ENCODE assay signal across 10 cellular contexts in the genomic region with DNA sequence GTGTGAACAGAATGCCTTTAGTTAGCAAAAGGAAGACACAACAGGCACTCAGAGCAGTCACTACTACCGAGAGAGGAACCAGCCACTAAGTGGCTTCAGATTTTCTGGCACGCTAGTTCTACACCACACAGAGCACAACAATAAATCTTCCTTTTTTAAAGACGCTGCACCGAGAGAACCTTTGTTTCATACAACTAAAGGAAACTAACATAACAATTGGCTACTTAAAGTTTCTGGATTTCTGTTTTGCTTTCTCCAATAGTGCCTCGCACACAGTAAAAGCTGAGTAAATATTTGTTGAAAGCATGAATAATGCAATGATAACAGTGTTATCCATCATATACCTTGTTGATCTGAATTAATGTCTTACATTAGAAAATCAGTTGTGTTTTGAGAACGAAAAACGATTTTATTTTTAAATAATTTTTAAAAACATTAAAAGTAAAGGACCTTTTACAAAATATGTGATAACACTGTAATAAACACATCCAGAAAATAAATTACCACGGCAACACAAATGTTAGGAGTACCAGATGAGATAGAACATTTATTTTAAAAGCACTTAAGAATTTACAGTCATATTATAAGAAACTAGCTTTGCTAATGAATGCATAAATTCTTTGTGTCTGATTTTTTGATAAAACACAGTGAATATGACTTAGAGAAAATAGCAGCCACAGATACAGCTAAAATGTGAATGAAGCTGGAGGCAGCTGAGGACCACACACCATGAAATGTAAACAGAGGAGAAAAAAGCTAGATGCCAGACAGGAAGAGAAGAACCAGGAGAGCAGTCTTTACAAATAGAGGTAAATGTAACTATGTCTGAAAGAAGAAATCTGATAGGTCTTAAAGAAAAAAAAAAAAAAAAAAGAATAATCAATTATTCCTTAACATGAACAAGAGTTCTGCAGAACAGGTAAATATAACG. TPM values are rescaled to one million over a fixed set of nuclear protein-coding genes. Genes with fewer than 3 reads are reported as not detected.
DNase-seq lines count a peak whose midpoint lies in the region; ATAC-seq and TF ChIP-seq lines count a peak whose summit lies in the region.
"Had no signal": no experiment of that assay in that cellular context is flagged by ENCODE, and none has a peak within 500 bp of the region (broad histone marks: within the 10 kb centered on the region; RNA-seq: fewer than 3 reads in every experiment).

No MANE protein-coding gene starts in this region.

- H4K20me1 ChIP-seq in osteoblast (ENCODE audit: insufficient read depth, low read length): no peaks in the 10 kb centered on the region

- H3K27me3 ChIP-seq in HAP-1 (ENCODE audit: low read depth) (no peaks in the 10 kb centered on the region), osteoblast (ENCODE audit: insufficient read depth, low read length) (no peaks in the 10 kb centered on the region)

- TF ChIP-seq CTCF in brain (conservative IDR thresholded peaks at IDR 0.05) (no peak), osteoblast (IDR thresholded peaks at IDR 0.05; ENCODE audit: extremely low read depth, low read depth, low read length) (no peak)

- H3K27ac ChIP-seq in osteoblast (ENCODE audit: low read depth, low read length): no peak overlapping the region

- peaks cover 54% of the 10 kb centered on the region for H3K36me3 Mint-ChIP-seq in brain

- H3K4me3 Mint-ChIP-seq in brain: peak overlapping the region in 4 of 5 experiments; percentile 3 to 66 (median 51)
- H3K4me3 Mint-ChIP-seq: activated naive CD8-positive, alpha-beta T cell treated with anti-CD3 and anti-CD28 coated beads, Interleukin-2, amount 50 U/mL, for 24 hours; T-helper 2 cell treated with Interferon-gamma antibody and Interleukin-4, amounts not matched to agents 5 μg/mL and 100 μg/mL, for 36 hours had no signal

- peak overlapping the region in 3 of 5 experiments; percentile 58 to 82 (median 67) for H3K27ac Mint-ChIP-seq in brain
- H3K27ac Mint-ChIP-seq: activated naive CD8-positive, alpha-beta T cell treated with anti-CD3 and anti-CD28 coated beads, Interleukin-2, amount 50 U/mL, for 24 hours; T-helper 2 cell treated with Interferon-gamma antibody and Interleukin-4, amounts not matched to agents 5 μg/mL and 100 μg/mL, for 36 hours had no signal

- peaks cover 2% of the 10 kb centered on the region for H3K79me2 ChIP-seq in osteoblast (ENCODE audit: insufficient read depth, low read length)

- H3K4me1 ChIP-seq in HAP-1 (peaks cover 23% of the 10 kb centered on the region), osteoblast (ENCODE audit: insufficient read depth, low read length) (peaks cover 7% of the 10 kb centered on the region)

- H3K36me3 ChIP-seq in HAP-1 (replicated peaks) (peaks cover 4% of the 10 kb centered on the region; the same call in 1 of the 2 replicates), osteoblast (ENCODE audit: insufficient read depth, low read length) (peaks cover 8% of the 10 kb centered on the region)

- ATAC-seq in GM18520 (IDR thresholded peaks at IDR 0.05; ENCODE audit: unreplicated experiment): no peak
- ATAC-seq in HG02870 (IDR thresholded peaks at IDR 0.05; ENCODE audit: unreplicated experiment): no peak
- ATAC-seq: activated naive CD8-positive, alpha-beta T cell treated with anti-CD3 and anti-CD28 coated beads, Interleukin-2, amount 50 U/mL, for 24 hours; K562 had no signal

- H3K4me3 ChIP-seq in HAP-1 (no peak overlapping the region), osteoblast (ENCODE audit: insufficient read depth, low read length) (no peak overlapping the region)
- H3K4me3 ChIP-seq: K562 had no signal

- in situ Hi-C loops in HAP-1 (cut with MboI; ENCODE audit: low sequenced_read_pairs): no loop called here

- H3K9me3 Mint-ChIP-seq in brain: peaks cover 0 to 3% (median 0%) of the 10 kb centered on the region in 5 experiments
- H3K9me3 Mint-ChIP-seq: activated naive CD8-positive, alpha-beta T cell treated with anti-CD3 and anti-CD28 coated beads, Interleukin-2, amount 50 U/mL, for 24 hours had no signal

- H2AFZ ChIP-seq in osteoblast (ENCODE audit: low read length): peak overlapping the region; percentile 28

- H3K9me3 ChIP-seq in HAP-1: no peaks in the 10 kb centered on the region
- no peaks in the 10 kb centered on the region for H3K9me3 ChIP-seq in osteoblast (ENCODE audit: low read depth, low read length)

- H3K27me3 Mint-ChIP-seq in brain: no peaks in the 10 kb centered on the region
- H3K27me3 Mint-ChIP-seq: activated naive CD8-positive, alpha-beta T cell treated with anti-CD3 and anti-CD28 coated beads, Interleukin-2, amount 50 U/mL, for 24 hours had no signal

- DNase-seq in HAP-1 (ENCODE audit: low spot score in 2 of 2) (peak; percentile 72 to 98), NCI-H2081 treated with DMSO at 0.1 percent for 48 hours (lab: John Stamatoyannopoulos, UW) (peak; percentile 84), osteoblast (ENCODE audit: insufficient read length, low spot score, missing footprints) (no peak)
- DNase-seq in stimulated activated CD4-positive, alpha-beta T cell treated with anti-CD3 and anti-CD28 coated beads, Interleukin-15, amount 100 ng/mL, for 24 hours: no peak
- DNase-seq: activated naive CD8-positive, alpha-beta T cell treated with anti-CD3 and anti-CD28 coated beads, Interleukin-2, amount 50 U/mL, for 24 hours had no signal

- peak overlapping the region; percentile 45 for H3K4me2 ChIP-seq in osteoblast (ENCODE audit: insufficient read depth, low read length)

- peaks cover 41% of the 10 kb centered on the region for H3K4me1 Mint-ChIP-seq in brain
- H3K4me1 Mint-ChIP-seq: activated naive CD8-positive, alpha-beta T cell treated with anti-CD3 and anti-CD28 coated beads, Interleukin-2, amount 50 U/mL, for 24 hours had no signal

RNA-seq across cellular contexts. Expression of a gene that starts 14.8 kb away (rescaled TPM):
- polyA plus RNA-seq in brain (ENCODE audit: insufficient read depth, low read depth, low replicate concordance): 21.4 TPM
- 3.6 and 5.9 TPM in 2 replicates for total RNA-seq in osteoblast

Comparison
In these comparisons a context has a peak if more than half of its experiments do, and no peak if none do; other contexts are left out.
1. DNase-seq: peak in HAP-1 (2 of 2) and NCI-H2081 treated with DMSO at 0.1 percent for 48 hours (single experiment); none in osteoblast (single experiment) and stimulated activated CD4-positive, alpha-beta T cell treated with anti-CD3 and anti-CD28 coated beads, Interleukin-15, amount 100 ng/mL, for 24 hours (single experiment).